27 cellular contexts compared by ENCODE assay signal in genomic region chr6:73108949-73109348, GRCh38.
"Had no signal": no experiment of that assay in that cellular context is flagged by ENCODE, and none has a peak within 500 bp of the region (broad histone marks: within the 10 kb centered on the region; RNA-seq: fewer than 3 reads in every experiment).

No MANE protein-coding gene starts in this region.

- FAIRE-seq: colon had no signal

- DNase-seq: activated B cell treated with CpG ODN at 0.5 μM for 24 hours; activated CD4-positive, alpha-beta T cell treated with anti-CD3 and anti-CD28 coated beads for 48 hours; activated CD4-positive, alpha-beta T cell treated with anti-CD3 and anti-CD28 coated beads, Interleukin-2, amount 50 U/mL, for 1 hour; activated CD4-positive, alpha-beta T cell treated with anti-CD3 and anti-CD28 coated beads, Interleukin-2, amount 50 U/mL, for 48 hours; activated CD8-positive, alpha-beta memory T cell treated with anti-CD3 and anti-CD28 coated beads for 24 hours; activated CD8-positive, alpha-beta T cell treated with anti-CD3 and anti-CD28 coated beads for 36 hours; activated effector memory CD4-positive, alpha-beta T cell treated with Interleukin-2 at 50 U/mL for 16 hours; activated gamma-delta T cell treated with Interleukin-2 at 50 U/mL for 16 hours; activated naive CD4-positive, alpha-beta T cell treated with anti-CD3 and anti-CD28 coated beads, Interleukin-2, amount 50 U/mL, for 16 hours; activated naive CD4-positive, alpha-beta T cell treated with Interleukin-2 at 50 U/mL for 16 hours; activated T-cell treated with anti-CD3 and anti-CD28 coated beads, Interleukin-2, amount 50 U/mL, for 4 hours; amniotic stem cell; aorta; body of pancreas; cortex of kidney; dermis blood vessel endothelial cell; effector CD4-positive, alpha-beta T cell; effector memory CD8-positive, alpha-beta T cell; erythroblast; foreskin keratinocyte; gastrocnemius medialis; glutamatergic neuron; heart left ventricle; hypothalamus; T1000; WERI-Rb-1 had no signal
